In genomic region chr4:140183270-140183669, GRCh38 we compare ENCODE assay signal across 10 cellular contexts.
"Had no signal": no experiment of that assay in that cellular context is flagged by ENCODE, and none has a peak within 500 bp of the region (broad histone marks: within the 10 kb centered on the region; RNA-seq: fewer than 3 reads in every experiment).

No MANE protein-coding gene starts in this region.

- H3K27ac ChIP-seq: GM23248 had no signal

- H3K4me1 ChIP-seq: HAP-1 had no signal

- H3K9me3 ChIP-seq: HAP-1 had no signal

- FAIRE-seq: H1, H54 had no signal

- H3K36me3 ChIP-seq: HAP-1 had no signal

- DNase-seq: GM23248, GOT3, H7, H9, HCEC 1CT, HFFc6 had no signal

- H3K4me3 ChIP-seq: GM23248, GM23338, HAP-1 had no signal
